ENCODE assay signal across 10 cellular contexts in genomic region chr13:99982741-99983400, GRCh38. TPM values are rescaled to one million over a fixed set of nuclear protein-coding genes. Genes with fewer than 3 reads are reported as not detected.
DNase-seq lines count a peak whose midpoint lies in the region; ATAC-seq and TF ChIP-seq lines count a peak whose summit lies in the region.
"Had no signal": no experiment of that assay in that cellular context is flagged by ENCODE, and none has a peak within 500 bp of the region (broad histone marks: within the 10 kb centered on the region; RNA-seq: fewer than 3 reads in every experiment).

No MANE protein-coding gene starts in this region.

- POLR2A ChIA-PET in CD4-positive, alpha-beta T cell (lab: Charles Lee) = interaction anchor here (0.8 to 3.0 kb wide), 4 partner anchors 9 to 13 kb away, joined by 3 to 15 read pairs (median 4); no protein-coding TSS in a partner anchor

- H3K27me3 ChIP-seq in CD4-positive, alpha-beta T cell (ENCODE audit: control insufficient read depth, insufficient read depth, low read length) = peaks cover 89% of the 10 kb centered on the region

- H3K36me3 Mint-ChIP-seq in CD4-positive, alpha-beta T cell (ENCODE audit: low read depth) = peaks cover 6% of the 10 kb centered on the region
- peaks cover 5% of the 10 kb centered on the region; the same call in 1 of the 2 replicates for H3K36me3 Mint-ChIP-seq in HFFc6 (ENCODE audit: low read depth)
- H3K36me3 Mint-ChIP-seq in activated naive CD8-positive, alpha-beta T cell treated with anti-CD3 and anti-CD28 coated beads for 36 hours = no peaks in the 10 kb centered on the region

- peak overlapping the region; percentile 73 for H3K4me3 Mint-ChIP-seq in CD4-positive, alpha-beta T cell
- H3K4me3 Mint-ChIP-seq in HFFc6 = peak overlapping the region; percentile 79; the same call in 1 of the 2 replicates
- no peak overlapping the region for H3K4me3 Mint-ChIP-seq in activated naive CD8-positive, alpha-beta T cell treated with anti-CD3 and anti-CD28 coated beads for 36 hours

- no peaks in the 10 kb centered on the region for H3K9me3 Mint-ChIP-seq in CD4-positive, alpha-beta T cell
- no peaks in the 10 kb centered on the region for H3K9me3 Mint-ChIP-seq in HFFc6
- peaks cover 4% of the 10 kb centered on the region for H3K9me3 Mint-ChIP-seq in activated naive CD8-positive, alpha-beta T cell treated with anti-CD3 and anti-CD28 coated beads for 36 hours

- intact Hi-C loops in CD4-positive, alpha-beta T cell (cut with DNase I, micrococcal nuclease) = loop anchor here in 1 of 2 experiments (1.0 kb wide), 1 partner anchor 10 kb away; no protein-coding TSS in a partner anchor

- H3K27ac ChIP-seq in CD4-positive, alpha-beta T cell (ENCODE audit: low read depth, low read length) = no peak overlapping the region
- H3K27ac ChIP-seq: epithelial cell of prostate had no signal

- peaks cover 29% of the 10 kb centered on the region for H3K9me3 ChIP-seq in CD4-positive, alpha-beta T cell (ENCODE audit: control insufficient read depth, low read length)

- peaks cover 68% of the 10 kb centered on the region for H3K27me3 Mint-ChIP-seq in CD4-positive, alpha-beta T cell
- peaks cover 62% of the 10 kb centered on the region for H3K27me3 Mint-ChIP-seq in HFFc6 (ENCODE audit: insufficient read depth)
- H3K27me3 Mint-ChIP-seq in activated naive CD8-positive, alpha-beta T cell treated with anti-CD3 and anti-CD28 coated beads for 36 hours = peaks cover 72% of the 10 kb centered on the region

- ATAC-seq in CD4-positive, alpha-beta T cell (ENCODE audit: poor library complexity) = no peak
- ATAC-seq in GM19463 (IDR thresholded peaks at IDR 0.05; ENCODE audit: unreplicated experiment) = no peak
- no peak for ATAC-seq in HG03135 (IDR thresholded peaks at IDR 0.05; ENCODE audit: unreplicated experiment)

- DNase-seq in CD4-positive, alpha-beta T cell = no peak
- DNase-seq in HFFc6 = no peak
- no peak for DNase-seq in activated naive CD8-positive, alpha-beta T cell treated with anti-CD3 and anti-CD28 coated beads for 36 hours
- peak; percentile 52 for DNase-seq in left kidney (ENCODE audit: low read depth, low spot score)
- no peak for DNase-seq in NCI-H510A treated with DMSO at 0.1 percent for 48 hours (lab: John Stamatoyannopoulos, UW)
- DNase-seq in amniotic stem cell (lab: John Stamatoyannopoulos, UW) = no peak

- TF ChIP-seq CTCF in CD4-positive, alpha-beta T cell (IDR thresholded peaks at IDR 0.05) = no peak
- no peak for TF ChIP-seq CTCF in HFFc6 (IDR thresholded peaks at IDR 0.05)

- H3K4me1 Mint-ChIP-seq in CD4-positive, alpha-beta T cell (ENCODE audit: low read depth) = peaks cover 13% of the 10 kb centered on the region
- H3K4me1 Mint-ChIP-seq in HFFc6 (ENCODE audit: low read depth) = peaks cover 26% of the 10 kb centered on the region
- H3K4me1 Mint-ChIP-seq in activated naive CD8-positive, alpha-beta T cell treated with anti-CD3 and anti-CD28 coated beads for 36 hours = peaks cover 19% of the 10 kb centered on the region

- H3K27ac Mint-ChIP-seq in CD4-positive, alpha-beta T cell = peak overlapping the region; percentile 76
- no peak overlapping the region; the same call in 1 of the 2 replicates for H3K27ac Mint-ChIP-seq in HFFc6
- H3K27ac Mint-ChIP-seq in activated naive CD8-positive, alpha-beta T cell treated with anti-CD3 and anti-CD28 coated beads for 36 hours = peak overlapping the region; percentile 20

- CTCF ChIA-PET in CD4-positive, alpha-beta T cell (lab: Charles Lee) = no interaction called here

RNA-seq across cellular contexts. Expression of gene ZIC2, which starts 1.3 kb away (rescaled TPM):
- total RNA-seq in CD4-positive, alpha-beta T cell = not detected
- total RNA-seq in HFFc6 (2021; fragmentation: NEBNext Ultra II Directional; extraction: Animal tissue kit (Norgen Biotek cat#: 25700)) = 1 to 10 TPM in 3 of 6 experiments, under 1 TPM in 2, not detected in 1; 0.07 to 1.9 (median 1.2) TPM
- total RNA-seq in activated naive CD8-positive, alpha-beta T cell treated with anti-CD3 and anti-CD28 coated beads for 36 hours = not detected
- total RNA-seq: activated CD8-positive, alpha-beta memory T cell treated with anti-CD3 and anti-CD28 coated beads for 36 hours had no signal

RNA-seq across cellular contexts. Expression of gene ZIC5, which starts 11.3 kb away (rescaled TPM):
- total RNA-seq in CD4-positive, alpha-beta T cell = not detected
- total RNA-seq in HFFc6 (2021; fragmentation: NEBNext Ultra II Directional; extraction: Animal tissue kit (Norgen Biotek cat#: 25700)) = not detected
- total RNA-seq in activated naive CD8-positive, alpha-beta T cell treated with anti-CD3 and anti-CD28 coated beads for 36 hours = not detected
- total RNA-seq: activated CD8-positive, alpha-beta memory T cell treated with anti-CD3 and anti-CD28 coated beads for 36 hours had no signal
